ENCODE assay signal across 24 cellular contexts in the genomic region with DNA sequence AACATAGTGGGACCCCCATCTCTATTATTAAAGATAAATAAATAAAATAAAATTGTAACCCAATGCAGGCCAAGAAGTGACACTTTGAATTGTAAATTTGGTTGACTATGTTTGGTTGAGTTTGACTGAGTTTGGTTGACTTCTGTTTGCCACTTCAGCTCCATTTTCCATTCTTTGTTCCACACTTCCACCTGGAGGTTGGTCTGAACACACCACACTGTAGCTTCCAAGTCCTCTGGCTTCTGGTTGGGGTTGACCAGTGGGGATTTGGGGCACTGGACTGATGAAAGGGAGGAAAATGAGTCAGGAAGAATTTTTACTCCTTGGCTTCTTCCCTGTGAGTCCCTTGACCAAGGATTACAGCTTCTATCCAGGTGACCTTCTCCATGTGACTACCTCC.
"Had no signal": no experiment of that assay in that cellular context is flagged by ENCODE, and none has a peak within 500 bp of the region (broad histone marks: within the 10 kb centered on the region; RNA-seq: fewer than 3 reads in every experiment).

No MANE protein-coding gene starts in this region.

- H3K36me3 Mint-ChIP-seq: activated naive CD4-positive, alpha-beta T cell treated with anti-CD3 and anti-CD28 coated beads, Interleukin-2, amount 10 ng/mL, durations not matched to agents 7 days and 5 days; naive B cell; stimulated activated naive B cell treated with anti-CD40 and anti-IgM and Interleukin-4, amounts not matched to agents 10 μg/mL and 1 μg/mL and 100 μg/mL, for 72 hours had no signal

- H3K27me3 Mint-ChIP-seq: activated T-cell treated with anti-CD3 and anti-CD28 coated beads, Interleukin-2, amount 50 U/mL, for 24 hours; naive B cell; stimulated activated naive B cell treated with anti-CD40 and anti-IgM and Interleukin-4, amounts not matched to agents 10 μg/mL and 1 μg/mL and 100 μg/mL, for 72 hours had no signal

- H3K27me3 ChIP-seq: gastrocnemius medialis, heart left ventricle had no signal

- H3K27ac ChIP-seq: brain microvascular endothelial cell, gastrocnemius medialis, heart left ventricle, psoas muscle, thoracic aorta had no signal

- ATAC-seq: activated CD4-positive, CD25-positive, alpha-beta regulatory T cell treated with anti-CD3 and anti-CD28 coated beads, Interleukin-2, amount 50 U/mL, for 24 hours; activated CD8-positive, alpha-beta T cell treated with anti-CD3 and anti-CD28 coated beads, Interleukin-2, amount 10 ng/mL, durations not matched to agents 7 days and 5 days; activated naive CD8-positive, alpha-beta T cell treated with anti-CD3 and anti-CD28 coated beads, Interleukin-2, amount 50 U/mL, for 24 hours; gastrocnemius medialis; heart left ventricle; left ventricle myocardium superior; mucosa of descending colon; psoas muscle; sciatic nerve; stimulated activated naive B cell treated with anti-CD40 and anti-IgM and Interleukin-4, amounts not matched to agents 10 μg/mL and 1 μg/mL and 100 μg/mL, for 72 hours had no signal

- H3K4me3 Mint-ChIP-seq: activated CD4-positive, alpha-beta T cell treated with anti-CD3 and anti-CD28 coated beads, Interleukin-2, amount 10 ng/mL, durations not matched to agents 7 days and 5 days; activated CD8-positive, alpha-beta T cell treated with anti-CD3 and anti-CD28 coated beads, Interleukin-2, amount 10 ng/mL, durations not matched to agents 7 days and 5 days; activated naive CD4-positive, alpha-beta T cell treated with anti-CD3 and anti-CD28 coated beads, Interleukin-2, amount 10 ng/mL, durations not matched to agents 7 days and 5 days; activated naive CD8-positive, alpha-beta T cell treated with anti-CD3 and anti-CD28 coated beads, Interleukin-2, amount 50 U/mL, for 24 hours; activated T-cell treated with anti-CD3 and anti-CD28 coated beads, Interleukin-2, amount 50 U/mL, for 24 hours; naive B cell; neural crest cell; stimulated activated naive B cell treated with anti-CD40 and anti-IgM and Interleukin-4, amounts not matched to agents 10 μg/mL and 1 μg/mL and 100 μg/mL, for 72 hours had no signal

- DNase-seq: activated CD4-positive, alpha-beta T cell treated with anti-CD3 and anti-CD28 coated beads, Interleukin-2, amount 10 ng/mL, durations not matched to agents 7 days and 5 days; activated CD8-positive, alpha-beta T cell treated with anti-CD3 and anti-CD28 coated beads, Interleukin-2, amount 10 ng/mL, durations not matched to agents 7 days and 5 days; activated effector memory CD4-positive, alpha-beta T cell treated with Interleukin-2 at 50 U/mL for 16 hours; activated naive CD4-positive, alpha-beta T cell treated with anti-CD3 and anti-CD28 coated beads, Interleukin-2, amount 10 ng/mL, durations not matched to agents 7 days and 5 days; activated naive CD8-positive, alpha-beta T cell treated with anti-CD3 and anti-CD28 coated beads, Interleukin-2, amount 50 U/mL, for 24 hours; activated T-cell treated with anti-CD3 and anti-CD28 coated beads, Interleukin-2, amount 50 U/mL, for 24 hours; anterior cingulate cortex; brain microvascular endothelial cell; central memory CD4-positive, alpha-beta T cell; erythroblast; gastrocnemius medialis; heart left ventricle; left ventricle myocardium superior; mucosa of descending colon; naive B cell; psoas muscle; stimulated activated CD4-positive, alpha-beta T cell treated with anti-CD3 and anti-CD28 coated beads, Interleukin-4, amount 100 ng/mL, for 24 hours; stimulated activated naive B cell treated with anti-CD40 and anti-IgM and Interleukin-4, amounts not matched to agents 10 μg/mL and 1 μg/mL and 100 μg/mL, for 72 hours had no signal

- H3K27ac Mint-ChIP-seq: activated CD4-positive, alpha-beta T cell treated with anti-CD3 and anti-CD28 coated beads, Interleukin-2, amount 10 ng/mL, durations not matched to agents 7 days and 5 days; activated CD8-positive, alpha-beta T cell treated with anti-CD3 and anti-CD28 coated beads, Interleukin-2, amount 10 ng/mL, durations not matched to agents 7 days and 5 days; activated naive CD4-positive, alpha-beta T cell treated with anti-CD3 and anti-CD28 coated beads, Interleukin-2, amount 10 ng/mL, durations not matched to agents 7 days and 5 days; activated naive CD8-positive, alpha-beta T cell treated with anti-CD3 and anti-CD28 coated beads, Interleukin-2, amount 50 U/mL, for 24 hours; activated T-cell treated with anti-CD3 and anti-CD28 coated beads, Interleukin-2, amount 50 U/mL, for 24 hours; stimulated activated naive B cell treated with anti-CD40 and anti-IgM and Interleukin-4, amounts not matched to agents 10 μg/mL and 1 μg/mL and 100 μg/mL, for 72 hours had no signal

- H3K9me3 ChIP-seq: gastrocnemius medialis, heart left ventricle, mucosa of descending colon, psoas muscle, thoracic aorta had no signal

- FAIRE-seq: colon, endometrium had no signal

- H3K4me1 Mint-ChIP-seq: activated naive CD4-positive, alpha-beta T cell treated with anti-CD3 and anti-CD28 coated beads, Interleukin-2, amount 10 ng/mL, durations not matched to agents 7 days and 5 days; neural crest cell had no signal

- H3K36me3 ChIP-seq: brain microvascular endothelial cell, gastrocnemius medialis, heart left ventricle, thoracic aorta had no signal

- H3K4me3 ChIP-seq: gastrocnemius medialis, heart left ventricle, mucosa of descending colon, psoas muscle, thoracic aorta had no signal
